ENCODE assay signal across 7 cellular contexts in the genomic region with DNA sequence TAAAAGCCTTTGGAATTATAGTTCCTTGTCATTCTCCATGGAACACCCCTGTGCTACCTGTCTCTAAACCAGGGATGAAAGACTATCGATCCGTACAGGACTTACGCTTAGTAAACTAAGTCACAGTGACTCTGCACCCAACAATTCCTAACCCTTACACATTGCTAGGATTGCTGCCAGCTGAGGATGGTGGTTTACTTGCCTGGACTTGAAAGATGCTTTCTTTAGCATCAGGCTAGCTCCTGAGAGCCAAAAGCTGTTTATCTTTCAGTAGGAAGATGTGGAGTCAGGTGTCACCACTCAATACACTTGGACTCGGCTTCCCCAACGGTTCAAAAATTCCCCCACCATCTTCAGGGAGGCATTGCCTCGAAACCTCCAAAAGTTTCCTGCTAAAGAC.
"Had no signal": no experiment of that assay in that cellular context is flagged by ENCODE, and none has a peak within 500 bp of the region (broad histone marks: within the 10 kb centered on the region; RNA-seq: fewer than 3 reads in every experiment).

No MANE protein-coding gene starts in this region.

- H3K27ac ChIP-seq: GM23248 had no signal

- H3K4me3 ChIP-seq: GM23248, HAP-1 had no signal

- H3K4me1 ChIP-seq: HAP-1 had no signal

- ATAC-seq: HCT116 had no signal

- H3K27ac Mint-ChIP-seq: HFFc6 had no signal

- H3K9ac ChIP-seq: GM23248 had no signal

- DNase-seq: GM23248, GOT3, H7, HFFc6, IMR-90 had no signal

- H3K36me3 ChIP-seq: HAP-1 had no signal

- H3K4me3 Mint-ChIP-seq: HFFc6 had no signal

- H3K9me3 ChIP-seq: HAP-1 had no signal
